In the genomic region with DNA sequence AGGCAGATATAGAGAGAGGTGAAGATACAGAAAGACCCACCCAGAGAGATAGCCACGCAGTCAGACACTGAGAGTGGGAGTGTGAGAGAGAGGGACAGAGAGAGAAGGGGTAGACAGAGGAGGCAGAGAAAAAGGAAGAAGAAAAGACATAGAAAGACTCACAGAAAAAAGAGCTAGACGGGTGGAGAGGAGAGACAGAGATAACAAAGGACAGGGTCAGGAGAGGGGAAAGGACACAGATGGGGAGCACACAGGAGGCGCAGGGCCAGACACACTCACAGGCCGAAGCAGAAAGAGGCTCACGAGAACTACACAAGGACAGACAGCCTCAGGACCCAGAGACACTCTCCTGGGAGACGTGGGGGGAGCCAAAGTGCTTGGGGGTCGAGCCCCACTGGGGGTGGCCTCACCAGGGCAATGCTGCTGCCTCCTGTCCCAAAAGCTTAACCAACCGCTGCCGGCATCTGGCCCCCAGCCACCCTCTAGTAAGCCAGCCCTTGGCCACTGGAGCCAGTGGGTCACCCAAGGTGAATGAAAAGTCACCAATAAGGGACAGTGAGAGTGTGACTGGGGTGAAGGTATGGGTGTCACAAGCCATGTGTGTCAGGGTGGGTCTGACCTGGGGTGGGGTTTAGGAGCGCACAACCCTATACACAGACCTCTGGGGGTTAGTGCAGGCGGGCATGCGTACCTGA, we compare ENCODE assay signal across 19 cellular contexts. TPM values are rescaled to one million over a fixed set of nuclear protein-coding genes. Genes with fewer than 3 reads are reported as not detected.
DNase-seq lines count a peak whose midpoint lies in the region; FAIRE-seq and TF ChIP-seq lines count a peak whose summit lies in the region.
"Had no signal": no experiment of that assay in that cellular context is flagged by ENCODE, and none has a peak within 500 bp of the region (broad histone marks: within the 10 kb centered on the region; RNA-seq: fewer than 3 reads in every experiment).

No MANE protein-coding gene starts in this region.

- no peaks in the 10 kb centered on the region for H3K36me3 ChIP-seq in HEK293 (ENCODE audit: control insufficient read depth in 2 of 2, insufficient read depth in 1 of 2, low read length in 2 of 2)
- no peaks in the 10 kb centered on the region for H3K36me3 ChIP-seq in H1 (ENCODE audit: control insufficient read depth in 2 of 4, insufficient read depth in 4 of 4, low read length in 3 of 4)
- H3K36me3 ChIP-seq in neuronal stem cell (replicated peaks in 1 of 2; ENCODE audit: control insufficient read depth in 2 of 2, insufficient read depth in 2 of 2, low read length in 2 of 2): no peaks in the 10 kb centered on the region
- H3K36me3 ChIP-seq: BE2C, SJCRH30 had no signal

- TF ChIP-seq RAD21 in H1 (IDR thresholded peaks at IDR 0.05 in 1 of 2, conservative IDR thresholded peaks at IDR 0.05 in 1 of 2; ENCODE audit: low read depth in 2 of 2, low read length in 2 of 2): no peak

- H4K20me1 ChIP-seq in H1 (replicated peaks in 1 of 2; ENCODE audit: control insufficient read depth in 1 of 2, insufficient read depth in 2 of 2, low read length in 2 of 2): no peaks in the 10 kb centered on the region

- no peak overlapping the region for H3K56ac ChIP-seq in H1 (replicated peaks; ENCODE audit: insufficient read length, low read depth, low read length)

- H2BK15ac ChIP-seq in H1 (ENCODE audit: low read length) (0 out of 2 replicates have a peak overlapping the region, but pooled peaks have one; percentile 12), neuronal stem cell (ENCODE audit: low read length) (no peak overlapping the region)

- no peak overlapping the region for H2AFZ ChIP-seq in H1 (ENCODE audit: low read length)
- no peak overlapping the region for H2AFZ ChIP-seq in neuronal stem cell (ENCODE audit: low read length)

- H3K27ac ChIP-seq in HEK293 (ENCODE audit: extremely low read depth, low read depth, low read length) (no peak overlapping the region), H1 (ENCODE audit: low read depth, low read length) (no peak overlapping the region), neuronal stem cell (replicated peaks; ENCODE audit: low read length) (no peak overlapping the region)
- H3K27ac ChIP-seq: SJCRH30 had no signal

- CTCF ChIA-PET in HEK293 (lab: Yijun Ruan, JAX): interaction anchor here (0.7 to 12.3 kb wide), 4 partner anchors 16 to 119 kb away, joined by 3 to 132 read pairs (median 3); a partner anchor contains a TSS
- CTCF ChIA-PET in H1 (lab: Charles Lee; ENCODE audit: partially characterized antibody): interaction anchor here (0.6 to 39.4 kb wide), 8 partner anchors 8 to 64 kb away, joined by 3 to 1084 read pairs (median 36); a partner anchor contains a TSS

- TF ChIP-seq POLR2A in H1 (IDR thresholded peaks at IDR 0.05; ENCODE audit: control extremely low read depth in 1 of 2, low read depth in 2 of 2, low read length in 2 of 2): no peak

- no peak overlapping the region for H2BK20ac ChIP-seq in H1 (ENCODE audit: low read length)

- H3K4me1 ChIP-seq in HEK293 (ENCODE audit: control insufficient read depth, insufficient read depth, low read length) (no peaks in the 10 kb centered on the region; the same call in 1 of the 2 replicates), H1 (replicated peaks in 1 of 4; ENCODE audit: control insufficient read depth in 3 of 4, insufficient read depth in 4 of 4, low read length in 3 of 4) (peaks cover 0 to 14% (median 9%) of the 10 kb centered on the region in 4 experiments; a peak in 6 of 7 replicates), neuronal stem cell (ENCODE audit: control insufficient read depth in 2 of 2, insufficient read depth in 1 of 2, low read depth in 1 of 2, low read length in 2 of 2) (peaks cover 6 to 13% of the 10 kb centered on the region in 2 donors)
- H3K4me1 ChIP-seq: BE2C had no signal

- H4K91ac ChIP-seq in H1 (replicated peaks; ENCODE audit: insufficient read length, low read length) (no peak overlapping the region), neuronal stem cell (ENCODE audit: low read depth, low read length, poor library complexity) (no peak overlapping the region)

- H3K79me1 ChIP-seq in H1 (ENCODE audit: low read depth, low read length): no peaks in the 10 kb centered on the region; the same call in 1 of the 2 replicates
- H3K79me1 ChIP-seq in neuronal stem cell (ENCODE audit: low read depth, low read length): no peaks in the 10 kb centered on the region

- H3K23me2 ChIP-seq in H1 (ENCODE audit: low read depth, low read length): peaks cover 6% of the 10 kb centered on the region; the same call in 1 of the 2 replicates

- no peak overlapping the region for H4K8ac ChIP-seq in H1 (ENCODE audit: extremely low read depth, insufficient read depth, low read length)
- H4K8ac ChIP-seq in neuronal stem cell (ENCODE audit: low read depth, low read length): no peak overlapping the region

- no peak overlapping the region for H3K4ac ChIP-seq in H1 (replicated peaks; ENCODE audit: insufficient read length, low read depth, low read length)
- no peak overlapping the region for H3K4ac ChIP-seq in neuronal stem cell (ENCODE audit: low read length)

- H3K4me2 ChIP-seq in H1 (ENCODE audit: insufficient read depth in 1 of 2, low read depth in 2 of 2, low read length in 2 of 2) (no peak overlapping the region), neuronal stem cell (ENCODE audit: insufficient read depth, low read length, poor library complexity, severe bottlenecking) (no peak overlapping the region)

- no peak overlapping the region for H3K14ac ChIP-seq in H1 (ENCODE audit: insufficient read length)
- H3K14ac ChIP-seq in neuronal stem cell (ENCODE audit: low read length): no peak overlapping the region

- no peak for DNase-seq in H1 (ENCODE audit: low read depth in 1 of 2, low spot score in 2 of 2)
- no peak for DNase-seq in neuronal stem cell (ENCODE audit: low spot score)
- no peak for DNase-seq in frontal cortex (ENCODE audit: low spot score in 2 of 2)
- no peak for DNase-seq in NCI-H82 treated with DMSO at 0.1 percent for 48 hours (lab: John Stamatoyannopoulos, UW; ENCODE audit: unreplicated experiment)
- DNase-seq: BE2C; CD4-positive, alpha-beta T cell; COR-L47; DMS79; H9; KBM-7; NCI-H1092; NCI-H1436 treated with DMSO at 0.1 percent for 48 hours; NCI-H2029; NCI-H226; NCI-H748 treated with DMSO at 0.1 percent for 48 hours; NK-92 treated with Interleukin-12 subunit alpha and Interleukin-12 subunit beta, amount 100 ng/mL, for 24 hours; SJCRH30 had no signal

- H3K79me2 ChIP-seq in H1 (ENCODE audit: control insufficient read depth in 1 of 2, insufficient read depth in 2 of 2, low read length in 2 of 2): no peaks in the 10 kb centered on the region

- no peak overlapping the region for H4K5ac ChIP-seq in H1 (ENCODE audit: insufficient read length, low read depth, low read length)

- H2AK5ac ChIP-seq in H1 (ENCODE audit: low read depth, low read length): no peak overlapping the region
- H2AK5ac ChIP-seq in neuronal stem cell (ENCODE audit: low read depth, low read length): peak overlapping the region; percentile 20

- H2BK120ac ChIP-seq in H1 (replicated peaks; ENCODE audit: low read depth, low read length) (no peak overlapping the region), neuronal stem cell (ENCODE audit: low read depth, low read length) (no peak overlapping the region)

- POLR2A ChIA-PET in HEK293 (lab: Yijun Ruan, JAX): no interaction called here
- POLR2A ChIA-PET in H1 (lab: Charles Lee; ENCODE audit: partially characterized antibody): interaction anchor here (0.7 to 1.6 kb wide), 2 partner anchors 13 to 40 kb away, joined by 3 to 4 read pairs; no protein-coding TSS in a partner anchor

- H3K9me3 ChIP-seq in HEK293 (ENCODE audit: control insufficient read depth, insufficient read depth, low read depth, low read length): no peaks in the 10 kb centered on the region
- no peaks in the 10 kb centered on the region for H3K9me3 ChIP-seq in H1 (ENCODE audit: insufficient read depth in 2 of 2, low read depth in 1 of 2, low read length in 1 of 2)
- no peaks in the 10 kb centered on the region for H3K9me3 ChIP-seq in neuronal stem cell (replicated peaks in 1 of 2; ENCODE audit: control insufficient read depth in 2 of 2, insufficient read depth in 1 of 2, low read depth in 1 of 2, low read length in 2 of 2)
- H3K9me3 ChIP-seq: BE2C, SJCRH30 had no signal

- TF ChIP-seq CTCF in HEK293 (tag by site-specific recombination; IDR thresholded peaks at IDR 0.05): no peak
- TF ChIP-seq CTCF in H1 (IDR thresholded peaks at IDR 0.05; ENCODE audit: control extremely low read depth in 1 of 3, insufficient read depth in 1 of 3, low read depth in 1 of 3, low read length in 3 of 3): no peak

- H2BK12ac ChIP-seq in H1 (ENCODE audit: low read depth, low read length): no peak overlapping the region
- no peak overlapping the region for H2BK12ac ChIP-seq in neuronal stem cell (ENCODE audit: low read length)

- no peak for TF ChIP-seq EP300 in H1 (IDR thresholded peaks at IDR 0.05; ENCODE audit: borderline replicate concordance in 1 of 2, low read depth in 2 of 2, low read length in 2 of 2)

- no peak overlapping the region for H2BK5ac ChIP-seq in H1 (ENCODE audit: low read depth, low read length)
- no peak overlapping the region for H2BK5ac ChIP-seq in neuronal stem cell (ENCODE audit: low read length)

- H3K23ac ChIP-seq in H1 (ENCODE audit: insufficient read length): no peak overlapping the region
- H3K23ac ChIP-seq in neuronal stem cell (ENCODE audit: low read depth, low read length, poor library complexity): no peak overlapping the region

- FAIRE-seq in H1 (lab: Jason Lieb, UNC) (no peak), frontal cortex (lab: Jason Lieb, UNC) (no peak)

- H3K9ac ChIP-seq in H1 (replicated peaks in 1 of 4; ENCODE audit: extremely low read depth in 1 of 4, low read depth in 3 of 4, low read length in 3 of 4) (no peak overlapping the region), neuronal stem cell (ENCODE audit: low read depth, low read length, poor library complexity) (no peak overlapping the region)

- H3K4me3 ChIP-seq in HEK293 (ENCODE audit: low read depth, low read length) (no peak overlapping the region), H1 (ENCODE audit: extremely low read depth in 1 of 4, insufficient read depth in 2 of 4, low read depth in 3 of 4, low read length in 4 of 4) (no peak overlapping the region), neuronal stem cell (ENCODE audit: low read length in 2 of 2) (no peak overlapping the region)
- H3K4me3 ChIP-seq: SJCRH30 had no signal

- 83% methylated on average over 12 of the region's 12 CpGs; no CpG with 5 or more reads in 1 of the 2 experiments for WGBS in H1 (ENCODE audit: extremely low coverage in 1 of 2, insufficient coverage in 1 of 2, insufficient read length in 1 of 2, insufficient replicate concordance in 2 of 2, low coverage in 1 of 2, low lambda C conversion rate in 2 of 2, missing lambda C conversion rate in 1 of 2), 2 experiments
- WGBS in neuronal stem cell (ENCODE audit: extremely low coverage in 2 of 2, insufficient read length in 2 of 2, insufficient replicate concordance in 1 of 2), 2 donors: no CpG with 5 or more reads among the region's 12 CpGs

- no peak overlapping the region for H3K18ac ChIP-seq in H1 (ENCODE audit: extremely low read depth, low read length)
- peak overlapping the region; percentile 48 for H3K18ac ChIP-seq in neuronal stem cell (ENCODE audit: low read length)

- H3K27me3 ChIP-seq in H1 (replicated peaks in 1 of 4; ENCODE audit: control insufficient read depth in 3 of 4, extremely low read depth in 1 of 4, insufficient read depth in 3 of 4, low read length in 3 of 4): peaks cover 4 to 22% (median 18%) of the 10 kb centered on the region in 4 experiments
- H3K27me3 ChIP-seq in neuronal stem cell (ENCODE audit: control insufficient read depth in 3 of 3, insufficient read depth in 3 of 3, low read depth in 1 of 3, low read length in 3 of 3): peaks cover 5 to 58% (median 19%) of the 10 kb centered on the region in 3 experiments
- H3K27me3 ChIP-seq: BE2C had no signal

RNA-seq across cellular contexts. Expression of a gene that starts 3.8 kb away (rescaled TPM):
- total RNA-seq in H1 (2021; fragmentation: NEBNext Ultra II Directional; extraction: Animal tissue kit (Norgen Biotek cat#: 25700)): 2.5 and 3.9 TPM in 2 replicates
- 6.1 and 7.3 TPM in 2 replicates for polyA plus RNA-seq in H1 (2011; rRNA removed)
- 6.3 TPM for polyA plus RNA-seq in H1 (2011; cell fraction: cytosol; rRNA removed)
- 8.4 TPM for polyA plus RNA-seq in H1 (2011; cell fraction: nucleus; rRNA removed)
- 2.7 to 4.6 TPM (median 3.2 TPM) in 4 replicates for polyA plus RNA-seq in H1 (2012, experiment 1 of 2)
- polyA plus RNA-seq in H1 (2012, experiment 2 of 2): 3.9 TPM
- 2.5 TPM for polyA plus RNA-seq in H1 (2013, experiment 1 of 2)
- 2.6 TPM for polyA plus RNA-seq in H1 (2013, experiment 2 of 2)
- polyA minus RNA-seq in H1 (2011; rRNA and poly(A)+ RNA removed): 2.2 and 2.4 TPM in 2 replicates
- 1.0 TPM for polyA minus RNA-seq in H1 (2011; cell fraction: cytosol; rRNA and poly(A)+ RNA removed)
- polyA minus RNA-seq in H1 (2011; cell fraction: nucleus; rRNA and poly(A)+ RNA removed): 2.3 TPM
- polyA plus RNA-seq in neuronal stem cell (2013, experiment 1 of 2): 4.2 TPM
- 4.2 TPM for polyA plus RNA-seq in neuronal stem cell (2013, experiment 2 of 2)
- 0.41 TPM for total RNA-seq in frontal cortex

RNA-seq across cellular contexts. Expression of a gene that starts 18.0 kb away (rescaled TPM):
- 4.4 and 5.6 TPM in 2 replicates for total RNA-seq in H1 (2021; fragmentation: NEBNext Ultra II Directional; extraction: Animal tissue kit (Norgen Biotek cat#: 25700))
- polyA plus RNA-seq in H1 (2011; rRNA removed): 9.9 and 10.3 TPM in 2 replicates
- 9.7 TPM for polyA plus RNA-seq in H1 (2011; cell fraction: cytosol; rRNA removed)
- 7.9 TPM for polyA plus RNA-seq in H1 (2011; cell fraction: nucleus; rRNA removed)
- 4.3 to 9.4 TPM (median 6.9 TPM) in 4 replicates for polyA plus RNA-seq in H1 (2012, experiment 1 of 2)
- polyA plus RNA-seq in H1 (2012, experiment 2 of 2): 5.4 TPM
- 6.4 TPM for polyA plus RNA-seq in H1 (2013, experiment 1 of 2)
- polyA plus RNA-seq in H1 (2013, experiment 2 of 2): 5.9 TPM
- 1.0 and 2.4 TPM in 2 replicates for polyA minus RNA-seq in H1 (2011; rRNA and poly(A)+ RNA removed)
- polyA minus RNA-seq in H1 (2011; cell fraction: cytosol; rRNA and poly(A)+ RNA removed): 1.5 TPM
- polyA minus RNA-seq in H1 (2011; cell fraction: nucleus; rRNA and poly(A)+ RNA removed): 3.6 TPM
- 0.21 TPM for polyA plus RNA-seq in neuronal stem cell (2013, experiment 1 of 2)
- 0.14 TPM for polyA plus RNA-seq in neuronal stem cell (2013, experiment 2 of 2)
- total RNA-seq in frontal cortex: 0.82 TPM

RNA-seq across cellular contexts. Expression of a gene that starts 26.6 kb away (rescaled TPM):
- total RNA-seq in H1 (2021; fragmentation: NEBNext Ultra II Directional; extraction: Animal tissue kit (Norgen Biotek cat#: 25700)): 32.5 and 34.2 TPM in 2 replicates
- 40.1 and 52.5 TPM in 2 replicates for polyA plus RNA-seq in H1 (2011; rRNA removed)
- 48.0 TPM for polyA plus RNA-seq in H1 (2011; cell fraction: cytosol; rRNA removed)
- polyA plus RNA-seq in H1 (2011; cell fraction: nucleus; rRNA removed): 342 TPM
- polyA plus RNA-seq in H1 (2012, experiment 1 of 2): 29.3 to 46.0 TPM (median 39.5 TPM) in 4 replicates
- 24.5 TPM for polyA plus RNA-seq in H1 (2012, experiment 2 of 2)
- polyA plus RNA-seq in H1 (2013, experiment 1 of 2): 38.2 TPM
- polyA plus RNA-seq in H1 (2013, experiment 2 of 2): 33.7 TPM
- polyA minus RNA-seq in H1 (2011; rRNA and poly(A)+ RNA removed): 17.6 and 21.1 TPM in 2 replicates
- polyA minus RNA-seq in H1 (2011; cell fraction: cytosol; rRNA and poly(A)+ RNA removed): 11.9 TPM
- polyA minus RNA-seq in H1 (2011; cell fraction: nucleus; rRNA and poly(A)+ RNA removed): 29.5 TPM
- polyA plus RNA-seq in neuronal stem cell (2013, experiment 1 of 2): 28.4 TPM
- 27.4 TPM for polyA plus RNA-seq in neuronal stem cell (2013, experiment 2 of 2)
- total RNA-seq in frontal cortex: 10.2 TPM

RNA-seq across cellular contexts. Expression of a gene that starts 28.1 kb away (rescaled TPM):
- total RNA-seq in H1 (2021; fragmentation: NEBNext Ultra II Directional; extraction: Animal tissue kit (Norgen Biotek cat#: 25700)): 0.30 and 0.33 TPM in 2 replicates
- polyA plus RNA-seq in H1 (2011; rRNA removed): 0.25 and 0.27 TPM in 2 replicates
- polyA plus RNA-seq in H1 (2011; cell fraction: cytosol; rRNA removed): 0.39 TPM
- 1.1 TPM for polyA plus RNA-seq in H1 (2011; cell fraction: nucleus; rRNA removed)
- polyA plus RNA-seq in H1 (2012, experiment 1 of 2): 0.27 to 0.55 TPM (median 0.32 TPM) in 4 replicates
- polyA plus RNA-seq in H1 (2012, experiment 2 of 2): 0.29 TPM
- polyA plus RNA-seq in H1 (2013, experiment 1 of 2): 0.24 TPM
- polyA plus RNA-seq in H1 (2013, experiment 2 of 2): 0.20 TPM
- polyA minus RNA-seq in H1 (2011; rRNA and poly(A)+ RNA removed): 0.15 and 0.16 TPM in 2 replicates
- not detected for polyA minus RNA-seq in H1 (2011; cell fraction: cytosol; rRNA and poly(A)+ RNA removed)
- polyA minus RNA-seq in H1 (2011; cell fraction: nucleus; rRNA and poly(A)+ RNA removed): 0.70 TPM
- polyA plus RNA-seq in neuronal stem cell (2013, experiment 1 of 2): 0.15 TPM
- polyA plus RNA-seq in neuronal stem cell (2013, experiment 2 of 2): 0.08 TPM
- total RNA-seq in frontal cortex: under 0.01 TPM
- total RNA-seq: A673; CD4-positive, alpha-beta T cell had no signal

RNA-seq across cellular contexts. Expression of a gene that starts 44.1 kb away (rescaled TPM):
- total RNA-seq in H1 (2021; fragmentation: NEBNext Ultra II Directional; extraction: Animal tissue kit (Norgen Biotek cat#: 25700)): 1.4 TPM in 2 replicates
- polyA plus RNA-seq in H1 (2011; rRNA removed): 1.0 and 1.5 TPM in 2 replicates
- polyA plus RNA-seq in H1 (2011; cell fraction: cytosol; rRNA removed): 1.1 TPM
- 1.8 TPM for polyA plus RNA-seq in H1 (2011; cell fraction: nucleus; rRNA removed)
- polyA plus RNA-seq in H1 (2012, experiment 1 of 2): 0.64 to 1.3 TPM (median 1.1 TPM) in 4 replicates
- 0.63 TPM for polyA plus RNA-seq in H1 (2012, experiment 2 of 2)
- polyA plus RNA-seq in H1 (2013, experiment 1 of 2): 0.61 TPM
- polyA plus RNA-seq in H1 (2013, experiment 2 of 2): 0.57 TPM
- polyA minus RNA-seq in H1 (2011; rRNA and poly(A)+ RNA removed): 1.1 and 1.4 TPM in 2 replicates
- 1.5 TPM for polyA minus RNA-seq in H1 (2011; cell fraction: cytosol; rRNA and poly(A)+ RNA removed)
- 1.8 TPM for polyA minus RNA-seq in H1 (2011; cell fraction: nucleus; rRNA and poly(A)+ RNA removed)
- 2.4 TPM for polyA plus RNA-seq in neuronal stem cell (2013, experiment 1 of 2)
- 2.6 TPM for polyA plus RNA-seq in neuronal stem cell (2013, experiment 2 of 2)
- 3.7 TPM for total RNA-seq in frontal cortex
